In the genomic region with DNA sequence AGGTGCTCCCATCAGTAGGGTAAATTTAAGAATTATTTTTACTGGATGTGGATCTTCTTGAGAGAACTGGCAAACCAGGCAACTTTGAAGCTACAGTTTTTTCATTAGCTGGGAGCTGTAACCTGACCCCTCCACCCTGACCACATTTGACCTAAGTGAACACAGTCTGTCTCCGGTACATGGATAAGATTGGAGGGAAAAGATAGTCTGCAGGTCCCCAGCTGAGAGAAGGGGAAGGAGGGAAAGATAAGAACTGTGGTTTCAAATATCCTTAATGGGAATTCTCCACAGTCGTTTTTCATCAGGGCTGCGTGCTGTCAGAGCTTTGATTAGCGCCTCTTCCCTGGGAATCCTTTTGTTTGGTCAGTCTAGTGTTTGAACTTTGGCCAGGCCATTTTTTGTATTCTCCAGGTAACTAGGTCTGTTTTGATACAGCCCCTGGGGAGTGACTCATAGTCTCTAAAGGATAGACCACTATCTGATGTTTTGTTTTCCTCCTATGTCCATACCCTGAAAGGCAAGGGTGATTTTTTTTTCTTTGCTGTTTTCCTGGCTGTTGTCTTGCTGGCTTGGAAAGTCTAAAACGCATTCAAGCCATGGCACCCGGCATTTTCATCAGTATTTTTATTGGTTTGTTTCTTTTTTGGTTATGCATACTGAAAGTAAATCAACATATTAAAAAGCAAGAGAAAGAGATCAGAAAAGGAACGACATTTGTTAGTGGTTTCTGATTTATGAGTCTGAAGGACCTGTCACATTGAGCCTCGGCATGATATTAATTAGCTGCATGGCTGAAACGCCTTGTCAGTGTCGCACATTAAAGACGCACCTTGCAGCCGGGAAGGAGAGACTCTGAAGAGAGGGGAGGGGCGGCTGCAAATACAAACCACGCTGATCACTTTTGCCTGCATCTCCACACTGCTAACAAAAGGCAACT, we compare ENCODE assay signal across 8 cellular contexts.
A peak's percentile ranks its signal among the peaks of the same experiment; 100 is the strongest.
DNase-seq lines count a peak whose midpoint lies in the region; ATAC-seq lines count a peak whose summit lies in the region.

No MANE protein-coding gene starts in this region.

- peak overlapping the region; percentile 5 for H3K4me3 Mint-ChIP-seq in activated T-cell treated with anti-CD3 and anti-CD28 coated beads, Interleukin-2, amount 50 U/mL, for 24 hours
- no peak overlapping the region for H3K4me3 Mint-ChIP-seq in activated T-cell treated with anti-CD3 and anti-CD28 coated beads, Interleukin-2, amount 50 U/mL, for 4 hours

- peaks cover 8% of the 10 kb centered on the region for H3K4me1 Mint-ChIP-seq in activated T-cell treated with anti-CD3 and anti-CD28 coated beads, Interleukin-2, amount 50 U/mL, for 24 hours (ENCODE audit: low read depth)
- peaks cover 6% of the 10 kb centered on the region for H3K4me1 Mint-ChIP-seq in activated T-cell treated with anti-CD3 and anti-CD28 coated beads, Interleukin-2, amount 50 U/mL, for 4 hours (ENCODE audit: low read depth)

- H3K4me1 ChIP-seq in rectal smooth muscle tissue (ENCODE audit: control insufficient read depth, insufficient read depth, low read length) = peaks cover 11% of the 10 kb centered on the region

- H3K4me3 ChIP-seq in rectal smooth muscle tissue (ENCODE audit: low read length) = no peak overlapping the region

- peak overlapping the region; percentile 27 for H3K27ac ChIP-seq in rectal smooth muscle tissue (ENCODE audit: low read depth, low read length)

- H3K27me3 Mint-ChIP-seq in activated T-cell treated with anti-CD3 and anti-CD28 coated beads, Interleukin-2, amount 50 U/mL, for 24 hours = peaks cover 29% of the 10 kb centered on the region
- H3K27me3 Mint-ChIP-seq in activated T-cell treated with anti-CD3 and anti-CD28 coated beads, Interleukin-2, amount 50 U/mL, for 4 hours (ENCODE audit: low read depth) = peaks cover 20% of the 10 kb centered on the region

- no peaks in the 10 kb centered on the region for H3K9me3 Mint-ChIP-seq in activated T-cell treated with anti-CD3 and anti-CD28 coated beads, Interleukin-2, amount 50 U/mL, for 24 hours
- H3K9me3 Mint-ChIP-seq in activated T-cell treated with anti-CD3 and anti-CD28 coated beads, Interleukin-2, amount 50 U/mL, for 4 hours = no peaks in the 10 kb centered on the region

- no peaks in the 10 kb centered on the region for H3K36me3 ChIP-seq in rectal smooth muscle tissue (ENCODE audit: control insufficient read depth, insufficient read depth, low read length)

- no peaks in the 10 kb centered on the region for H3K36me3 Mint-ChIP-seq in activated T-cell treated with anti-CD3 and anti-CD28 coated beads, Interleukin-2, amount 50 U/mL, for 24 hours (ENCODE audit: low read depth)
- no peaks in the 10 kb centered on the region for H3K36me3 Mint-ChIP-seq in activated T-cell treated with anti-CD3 and anti-CD28 coated beads, Interleukin-2, amount 50 U/mL, for 4 hours (ENCODE audit: insufficient read depth)

- H3K27me3 ChIP-seq in rectal smooth muscle tissue (ENCODE audit: control insufficient read depth, insufficient read depth, low read length) = no peaks in the 10 kb centered on the region

- H3K27ac Mint-ChIP-seq in activated T-cell treated with anti-CD3 and anti-CD28 coated beads, Interleukin-2, amount 50 U/mL, for 24 hours = no peak overlapping the region

- no peak for DNase-seq in activated T-cell treated with anti-CD3 and anti-CD28 coated beads, Interleukin-2, amount 50 U/mL, for 24 hours
- no peak for DNase-seq in activated T-cell treated with anti-CD3 and anti-CD28 coated beads, Interleukin-2, amount 50 U/mL, for 4 hours
- DNase-seq in NCI-H345 treated with DMSO at 0.1 percent for 48 hours (lab: John Stamatoyannopoulos, UW; ENCODE audit: unreplicated experiment) (peak; percentile 69), brain pericyte (ENCODE audit: low read depth, low spot score) (peak; percentile 43)
- DNase-seq in stimulated activated CD4-positive, alpha-beta T cell treated with anti-CD3 and anti-CD28 coated beads, Interleukin-12 subunit alpha, Interleukin-12 subunit beta, amount 100 ng/mL, for 4 hours = no peak

- no peak overlapping the region for H3K9ac ChIP-seq in rectal smooth muscle tissue (ENCODE audit: low read length)

- no peak for ATAC-seq in activated T-cell treated with anti-CD3 and anti-CD28 coated beads, Interleukin-2, amount 50 U/mL, for 4 hours
- ATAC-seq in GM18519 (IDR thresholded peaks at IDR 0.05; ENCODE audit: low FRiP score, unreplicated experiment) (no peak), HG02885 (IDR thresholded peaks at IDR 0.05; ENCODE audit: poor library complexity, unreplicated experiment) (no peak)

Comparison
In these comparisons a context has a peak if more than half of its experiments do, and no peak if none do; other contexts are left out.
1. DNase-seq: peak in NCI-H345 treated with DMSO at 0.1 percent for 48 hours (single experiment) and brain pericyte (single experiment); none in activated T-cell treated with anti-CD3 and anti-CD28 coated beads, Interleukin-2, amount 50 U/mL, for 24 hours (single experiment), activated T-cell treated with anti-CD3 and anti-CD28 coated beads, Interleukin-2, amount 50 U/mL, for 4 hours (single experiment) and stimulated activated CD4-positive, alpha-beta T cell treated with anti-CD3 and anti-CD28 coated beads, Interleukin-12 subunit alpha, Interleukin-12 subunit beta, amount 100 ng/mL, for 4 hours (single experiment).